ENCODE assay signal across 9 cellular contexts in the genomic region with DNA sequence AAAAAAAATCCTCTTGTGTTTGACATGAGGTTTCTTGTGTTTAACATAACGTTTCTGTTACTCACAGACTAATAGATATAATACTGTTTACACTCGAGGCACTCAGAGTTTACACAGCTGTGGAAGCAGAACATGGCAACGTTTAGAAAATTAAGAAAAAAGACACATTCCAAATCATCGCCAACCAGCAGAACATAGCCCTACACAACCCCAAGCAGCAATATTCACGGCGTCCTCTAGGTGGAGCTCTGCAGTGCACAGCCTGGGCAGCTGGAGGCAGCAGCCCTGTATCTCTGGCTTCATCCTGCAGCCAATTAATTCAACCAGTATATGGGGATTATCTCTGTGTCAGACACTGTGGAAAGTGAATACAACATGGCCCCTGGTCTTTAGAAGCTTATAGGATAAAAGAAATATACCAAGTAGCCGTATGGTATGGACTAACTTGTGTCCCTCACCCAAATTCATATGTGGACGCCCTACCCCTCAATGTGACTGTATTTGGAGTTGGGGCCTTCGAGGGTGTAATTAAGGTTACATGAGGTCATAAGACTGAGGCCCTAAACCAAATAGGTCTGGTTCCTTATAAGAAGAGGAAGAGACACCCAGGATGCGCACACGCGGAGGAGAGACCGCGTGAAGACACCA. TPM values are rescaled to one million over a fixed set of nuclear protein-coding genes. Genes with fewer than 3 reads are reported as not detected.
DNase-seq lines count a peak whose midpoint lies in the region; ATAC-seq, FAIRE-seq and TF ChIP-seq lines count a peak whose summit lies in the region.
"Had no signal": no experiment of that assay in that cellular context is flagged by ENCODE, and none has a peak within 500 bp of the region (broad histone marks: within the 10 kb centered on the region; RNA-seq: fewer than 3 reads in every experiment).

No MANE protein-coding gene starts in this region.

- DNase-seq in GM06990 (ENCODE audit: extremely low read depth, insufficient read length) (peak; percentile 26), GM23338 (ENCODE audit: low spot score) (peak; percentile 81), LoVo (ENCODE audit: low spot score) (peak; percentile 73), anterior cingulate cortex (lab: John Stamatoyannopoulos, UW) (peak in 48 of 58 donors; percentile 3 to 76 (median 36)), hepatocyte (ENCODE audit: low spot score) (peak; percentile 82), small intestine (peak; percentile 86), NCI-H128 (lab: John Stamatoyannopoulos, UW; ENCODE audit: unreplicated experiment) (no peak)

- H3K27ac ChIP-seq in GM23338 (ENCODE audit: low read depth): no peak overlapping the region
- no peak overlapping the region for H3K27ac ChIP-seq in hepatocyte
- no peak overlapping the region for H3K27ac ChIP-seq in small intestine (ENCODE audit: low read depth in 1 of 2, low read length in 1 of 2)

- no peaks in the 10 kb centered on the region for H3K9me3 Mint-ChIP-seq in GM23338
- no peaks in the 10 kb centered on the region for H3K9me3 Mint-ChIP-seq in T-helper 1 cell treated with Interleukin-12 subunit alpha and Interleukin-12 subunit beta and Interleukin-4 antibody, amounts not matched to agents 30 μg/mL and 1 μg/mL, for 36 hours

- no peaks in the 10 kb centered on the region for H3K79me2 ChIP-seq in GM23338 (replicated peaks; ENCODE audit: insufficient read depth)
- no peaks in the 10 kb centered on the region for H3K79me2 ChIP-seq in hepatocyte

- H3K4me2 ChIP-seq in GM23338 (no peak overlapping the region), hepatocyte (peak overlapping the region; percentile 62)

- peak; percentile 97 for TF ChIP-seq CTCF in GM06990 (IDR thresholded peaks at IDR 0.05; ENCODE audit: insufficient read depth, low read length, poor library complexity, severe bottlenecking)
- TF ChIP-seq CTCF in GM23338 (conservative IDR thresholded peaks at IDR 0.05; ENCODE audit: low read depth in 2 of 2): peak; percentile 92 to 95
- TF ChIP-seq CTCF in hepatocyte (IDR thresholded peaks at IDR 0.05; ENCODE audit: poor library complexity): peak; percentile 81

- no peaks in the 10 kb centered on the region for H3K9me3 ChIP-seq in hepatocyte (ENCODE audit: low read depth)
- H3K9me3 ChIP-seq in small intestine (ENCODE audit: control insufficient read depth, low read depth): no peaks in the 10 kb centered on the region

- H3F3A ChIP-seq in GM23338 (replicated peaks; ENCODE audit: low read depth): 0 out of 2 replicates have a peak, but pooled peaks cover 8% of the 10 kb centered on the region

- H3K36me3 ChIP-seq in GM06990 (ENCODE audit: control insufficient read depth, insufficient read depth, low read length) (no peaks in the 10 kb centered on the region), GM23338 (ENCODE audit: insufficient read depth) (no peaks in the 10 kb centered on the region), hepatocyte (replicated peaks; ENCODE audit: insufficient read depth, low read depth) (no peaks in the 10 kb centered on the region), small intestine (ENCODE audit: control insufficient read depth in 2 of 2, insufficient read depth in 2 of 2, low read length in 2 of 2) (no peaks in the 10 kb centered on the region)

- H3K27ac Mint-ChIP-seq in GM23338: no peak overlapping the region
- H3K27ac Mint-ChIP-seq in T-helper 1 cell treated with Interleukin-12 subunit alpha and Interleukin-12 subunit beta and Interleukin-4 antibody, amounts not matched to agents 30 μg/mL and 1 μg/mL, for 36 hours: no peak overlapping the region

- no peak for FAIRE-seq in small intestine (lab: Jason Lieb, UNC)

- WGBS in hepatocyte (ENCODE audit: low lambda C conversion rate, missing lambda C conversion rate): 59% methylated on average over 14 of the region's 14 CpGs
- WGBS in small intestine, 3 donors: 49 to 53% (median 51%) methylated on average over 14 of the region's 14 CpGs

- no peaks in the 10 kb centered on the region for H3K36me3 Mint-ChIP-seq in GM23338 (ENCODE audit: low read depth)
- H3K36me3 Mint-ChIP-seq in T-helper 1 cell treated with Interleukin-12 subunit alpha and Interleukin-12 subunit beta and Interleukin-4 antibody, amounts not matched to agents 30 μg/mL and 1 μg/mL, for 36 hours (ENCODE audit: low read depth): no peaks in the 10 kb centered on the region

- peaks cover 4% of the 10 kb centered on the region for H3K4me1 Mint-ChIP-seq in GM23338
- H3K4me1 Mint-ChIP-seq in T-helper 1 cell treated with Interleukin-12 subunit alpha and Interleukin-12 subunit beta and Interleukin-4 antibody, amounts not matched to agents 30 μg/mL and 1 μg/mL, for 36 hours (ENCODE audit: low read depth): peaks cover 16% of the 10 kb centered on the region

- H3K4me3 ChIP-seq in GM06990 (replicated peaks; ENCODE audit: low read depth, low read length) (no peak overlapping the region), GM23338 (no peak overlapping the region), hepatocyte (no peak overlapping the region), small intestine (ENCODE audit: low read depth in 1 of 2, low read length in 2 of 2) (no peak overlapping the region)
- H3K4me3 ChIP-seq: skin epidermis had no signal

- no peaks in the 10 kb centered on the region for H4K20me1 ChIP-seq in GM23338 (replicated peaks; ENCODE audit: insufficient read depth)
- no peaks in the 10 kb centered on the region for H4K20me1 ChIP-seq in hepatocyte (ENCODE audit: insufficient read depth, poor library complexity, severe bottlenecking)

- no peaks in the 10 kb centered on the region for H3K27me3 Mint-ChIP-seq in GM23338 (ENCODE audit: insufficient read depth, low read depth, poor library complexity)
- no peaks in the 10 kb centered on the region for H3K27me3 Mint-ChIP-seq in T-helper 1 cell treated with Interleukin-12 subunit alpha and Interleukin-12 subunit beta and Interleukin-4 antibody, amounts not matched to agents 30 μg/mL and 1 μg/mL, for 36 hours (ENCODE audit: low read depth)

- peaks cover 3% of the 10 kb centered on the region for H3K27me3 ChIP-seq in GM06990 (replicated peaks; ENCODE audit: control insufficient read depth, insufficient read depth, low read length)
- H3K27me3 ChIP-seq in GM23338 (ENCODE audit: insufficient read depth): no peaks in the 10 kb centered on the region
- no peaks in the 10 kb centered on the region for H3K27me3 ChIP-seq in hepatocyte
- H3K27me3 ChIP-seq in small intestine (ENCODE audit: control insufficient read depth in 2 of 2, insufficient read depth in 2 of 2, low read length in 2 of 2): no peaks in the 10 kb centered on the region

- H2AFZ ChIP-seq in GM23338: no peak overlapping the region
- no peak overlapping the region for H2AFZ ChIP-seq in hepatocyte

- H3K4me1 ChIP-seq in GM23338 (ENCODE audit: insufficient read depth) (peaks cover 5% of the 10 kb centered on the region; the same call in 1 of the 2 replicates), hepatocyte (ENCODE audit: insufficient read depth) (peaks cover 23% of the 10 kb centered on the region), small intestine (ENCODE audit: control insufficient read depth in 2 of 2, insufficient read depth in 1 of 2, low read depth in 1 of 2, low read length in 1 of 2) (peaks cover 4 to 12% of the 10 kb centered on the region in 2 donors)

- no peak overlapping the region for H3K4me3 Mint-ChIP-seq in GM23338
- peak overlapping the region; percentile 22 for H3K4me3 Mint-ChIP-seq in T-helper 1 cell treated with Interleukin-12 subunit alpha and Interleukin-12 subunit beta and Interleukin-4 antibody, amounts not matched to agents 30 μg/mL and 1 μg/mL, for 36 hours

- H3K9me2 ChIP-seq in GM23338 (ENCODE audit: insufficient read depth): no peaks in the 10 kb centered on the region
- H3K9me2 ChIP-seq in hepatocyte (replicated peaks; ENCODE audit: insufficient read depth): no peaks in the 10 kb centered on the region

- ATAC-seq in GM23338: peak; percentile 95

TF ChIP-seq in GM23338, 12 proteins besides CTCF, POLR2A, EP300 and RAD21:
- no peak for TF ChIP-seq ZNF114 (CRISPR knock-in tag; IDR thresholded peaks at IDR 0.05)

RNA-seq across cellular contexts. Expression of a gene that starts 36.5 kb away (rescaled TPM):
- total RNA-seq in GM23338 (2014; rRNA removed; shearing (Covaris generic)): 16.5 and 20.2 TPM in 2 replicates
- polyA plus RNA-seq in GM23338 (2016; fragmentation: Nextera tagmentation; extraction: Ambion mirVana) (11.3 and 11.6 TPM in 2 replicates), hepatocyte (8.8 and 16.9 TPM in 2 replicates), small intestine (100 to 1,000 TPM in 2 of 3 donors, 10 to 100 TPM in 1; 38.0 to 155 (median 104) TPM)
- total RNA-seq in hepatocyte: 9.2 and 18.1 TPM in 2 replicates

RNA-seq across cellular contexts. Expression of a gene that starts 54.7 kb away (rescaled TPM):
- total RNA-seq in GM23338 (2014; rRNA removed; shearing (Covaris generic)): 62.9 and 110 TPM in 2 replicates
- 40.9 and 45.2 TPM in 2 replicates for polyA plus RNA-seq in GM23338 (2016; fragmentation: Nextera tagmentation; extraction: Ambion mirVana)
- 38.4 and 53.1 TPM in 2 replicates for total RNA-seq in hepatocyte
- 13.5 and 16.1 TPM in 2 replicates for polyA plus RNA-seq in hepatocyte
- polyA plus RNA-seq in small intestine: 10 to 100 TPM in 1 of 3 donors, 1 to 10 TPM in 2; 5.4 to 11.4 (median 9.8) TPM
